Comparison of ENCODE assay signal across 9 cellular contexts in the genomic region with DNA sequence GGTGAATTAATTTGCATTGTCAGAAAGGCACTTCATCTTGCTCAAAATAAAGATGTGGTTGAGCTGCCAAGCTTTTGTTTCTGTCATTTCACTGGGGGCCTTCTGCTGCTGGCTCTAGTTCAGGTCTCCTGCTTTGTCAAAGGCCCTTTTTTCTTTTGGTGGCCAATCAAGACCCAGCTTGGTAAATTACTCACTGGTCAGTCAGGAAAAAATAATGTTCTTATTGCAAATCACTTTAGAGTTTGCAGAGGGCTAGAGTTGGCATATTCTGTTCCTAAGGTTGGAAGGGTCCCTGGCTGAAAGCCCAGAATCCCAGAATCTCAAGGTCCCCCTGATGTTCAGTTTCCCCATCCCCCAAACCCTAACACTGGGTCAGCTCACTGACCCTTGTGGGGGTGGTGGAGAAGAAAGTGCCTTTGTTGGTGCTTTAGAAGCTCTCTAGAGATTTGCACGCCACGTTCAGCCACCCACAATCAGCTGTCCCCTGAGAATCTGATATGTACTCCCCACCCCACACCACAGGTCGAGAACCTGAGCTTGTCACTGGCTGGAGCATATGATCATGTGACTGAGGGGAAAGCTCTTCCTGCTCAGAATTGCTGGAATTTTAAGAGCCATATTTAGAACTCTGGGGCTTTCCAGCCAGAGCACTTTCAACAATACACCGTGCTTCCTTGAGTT. TPM values are rescaled to one million over a fixed set of nuclear protein-coding genes. Genes with fewer than 3 reads are reported as not detected.
DNase-seq lines count a peak whose midpoint lies in the region; ATAC-seq, FAIRE-seq and TF ChIP-seq lines count a peak whose summit lies in the region.
"Had no signal": no experiment of that assay in that cellular context is flagged by ENCODE, and none has a peak within 500 bp of the region (broad histone marks: within the 10 kb centered on the region; RNA-seq: fewer than 3 reads in every experiment).

No MANE protein-coding gene starts in this region.

- H3K4me1 ChIP-seq in heart right ventricle (peaks cover 0 to 46% (median 25%) of the 10 kb centered on the region in 9 donors), mesodermal cell (ENCODE audit: control insufficient read depth, insufficient read depth, low read length, poor library complexity, severe bottlenecking) (peaks cover 7% of the 10 kb centered on the region)

- no peak overlapping the region for H3K4me3 ChIP-seq in heart right ventricle
- H3K4me3 ChIP-seq in cardiac fibroblast (replicated peaks in 1 of 2; ENCODE audit: low read depth in 2 of 2, low read length in 2 of 2): no peak overlapping the region
- no peak overlapping the region for H3K4me3 ChIP-seq in mesodermal cell (ENCODE audit: extremely low read depth, insufficient read depth, low read length, poor library complexity, severe bottlenecking)

- H3K9me3 ChIP-seq in heart right ventricle (no peaks in the 10 kb centered on the region), mesodermal cell (ENCODE audit: control insufficient read depth, low read length) (no peaks in the 10 kb centered on the region)

- WGBS in heart right ventricle, 2 donors: 19 to 29% methylated on average over 4 of the region's 4 CpGs
- WGBS in mesodermal cell (ENCODE audit: insufficient coverage in 2 of 2), 2 experiments: 69 to 100% methylated on average over 1 to 2 of the region's 4 CpGs

- H3K27ac ChIP-seq in heart right ventricle: peak overlapping the region in 7 of 10 donors; percentile 16 to 72 (median 39)
- peak overlapping the region; percentile 41 for H3K27ac ChIP-seq in mesodermal cell (ENCODE audit: low read depth, low read length, severe bottlenecking)

- H3K36me3 ChIP-seq in heart right ventricle: no peaks in the 10 kb centered on the region
- H3K36me3 ChIP-seq in mesodermal cell (ENCODE audit: control insufficient read depth, insufficient read depth, low read length): no peaks in the 10 kb centered on the region

- TF ChIP-seq POLR2A in H54 (IDR thresholded peaks at IDR 0.05; ENCODE audit: low read depth, low read length): no peak

- FAIRE-seq in H54 (lab: Jason Lieb, UNC): no peak

- DNase-seq in heart right ventricle (no peak), Right ventricle myocardium superior (no peak), cardiac fibroblast (ENCODE audit: low read depth in 2 of 2) (peak; percentile 64 to 95), H54 (ENCODE audit: insufficient read length, low spot score) (no peak), NCI-H1694 (lab: John Stamatoyannopoulos, UW) (no peak), AG20443 (ENCODE audit: low spot score) (no peak)

- TF ChIP-seq CTCF in heart right ventricle (IDR thresholded peaks at IDR 0.05) (no peak), cardiac fibroblast (IDR thresholded peaks at IDR 0.05; ENCODE audit: low read depth, low read length) (no peak)

- peaks cover 0 to 50% (median 15%) of the 10 kb centered on the region in 7 donors for H3K27me3 ChIP-seq in heart right ventricle

- intact Hi-C loops in heart right ventricle (cut with DNase I): loop anchor here in 7 of 10 donors (2.0 to 10.0 kb wide), 5 partner anchors 18 to 334 kb away; a partner anchor contains a TSS
- intact Hi-C loops in Right ventricle myocardium superior (cut with DNase I): no loop called here

- ATAC-seq in heart right ventricle (peak; percentile 43 to 73 (median 57)), Right ventricle myocardium superior (ENCODE audit: poor library complexity) (no peak), HG03354 (IDR thresholded peaks at IDR 0.05; ENCODE audit: poor library complexity, severe bottlenecking, unreplicated experiment) (no peak)

RNA-seq across cellular contexts. Expression of a gene that starts 21.7 kb away (rescaled TPM):
- total RNA-seq in heart right ventricle (not detected), Right ventricle myocardium superior (not detected)
- not detected for polyA plus RNA-seq in heart right ventricle
- not detected for polyA plus RNA-seq in mesodermal cell (2013, experiment 1 of 2)
- polyA plus RNA-seq in mesodermal cell (2013, experiment 2 of 2): not detected
- total RNA-seq: A673 had no signal

RNA-seq across cellular contexts. Expression of a gene that starts 29.1 kb away (rescaled TPM):
- 1 to 10 TPM in 1 of 10 donors, under 1 TPM in 4, not detected in 5; 0.15 to 5.9 (median 0.17) TPM for total RNA-seq in heart right ventricle
- polyA plus RNA-seq in heart right ventricle: under 1 TPM; 0.10 to 0.22 TPM
- total RNA-seq in Right ventricle myocardium superior: not detected
- polyA plus RNA-seq in mesodermal cell (2013, experiment 1 of 2): not detected
- not detected for polyA plus RNA-seq in mesodermal cell (2013, experiment 2 of 2)

Comparison
In these comparisons a context has a peak if more than half of its experiments do, and no peak if none do; other contexts are left out.
1. ATAC-seq: peak in heart right ventricle (8 of 8); none in Right ventricle myocardium superior (single experiment) and HG03354 (single experiment).
2. DNase-seq: peak in cardiac fibroblast (2 of 2); none in heart right ventricle (0 of 2), Right ventricle myocardium superior (single experiment), H54 (single experiment), NCI-H1694 (single experiment) and AG20443 (single experiment).